8 cellular contexts compared by ENCODE assay signal in genomic region chr11:46119352-46120216, GRCh38. TPM values are rescaled to one million over a fixed set of nuclear protein-coding genes. Genes with fewer than 3 reads are reported as not detected.
DNase-seq lines count a peak whose midpoint lies in the region; ATAC-seq and TF ChIP-seq lines count a peak whose summit lies in the region.

No MANE protein-coding gene starts in this region.

- peak overlapping the region; percentile 55 for H3K4me3 ChIP-seq in HCT116 (replicated peaks in 1 of 2; ENCODE audit: low read depth in 1 of 2, low read length in 2 of 2)
- peak overlapping the region; percentile 70 to 90 for H3K4me3 ChIP-seq in muscle layer of duodenum (ENCODE audit: low read depth in 1 of 2, low read length in 2 of 2)

- H3K9ac ChIP-seq in HCT116 (ENCODE audit: low read length) = peak overlapping the region; percentile 39

- H3K36me3 ChIP-seq in HCT116 (ENCODE audit: control insufficient read depth in 1 of 2, insufficient read depth in 2 of 2, low read length in 2 of 2) (no peaks in the 10 kb centered on the region), muscle layer of duodenum (ENCODE audit: control insufficient read depth in 1 of 2, insufficient read depth in 2 of 2, low read length in 2 of 2) (no peaks in the 10 kb centered on the region)

- intact Hi-C loops in HCT116 (cut with micrococcal nuclease) = no loop called here

- H3K27me3 ChIP-seq in HCT116 (ENCODE audit: insufficient read depth, low read length) (no peaks in the 10 kb centered on the region), muscle layer of duodenum (ENCODE audit: low read depth, low read length) (no peaks in the 10 kb centered on the region)

- H3K4me1 ChIP-seq in HCT116 (ENCODE audit: control insufficient read depth in 1 of 2, insufficient read depth in 2 of 2, low read length in 2 of 2) = peaks cover 12 to 19% of the 10 kb centered on the region in 2 experiments; a peak in 3 of 4 replicates
- H3K4me1 ChIP-seq in muscle layer of duodenum (ENCODE audit: control insufficient read depth in 1 of 2, insufficient read depth in 2 of 2, low read length in 2 of 2) = peaks cover 7 to 26% of the 10 kb centered on the region in 2 donors

- POLR2A ChIA-PET in HCT116 (lab: Charles Lee) = no interaction called here

- no peak for TF ChIP-seq RAD21 in HCT116 (IDR thresholded peaks at IDR 0.05; ENCODE audit: low read depth)

- H3K27ac ChIP-seq in HCT116 (ENCODE audit: low read depth, low read length) (peak overlapping the region; percentile 46), muscle layer of duodenum (ENCODE audit: low read length) (peak overlapping the region; percentile 81)

- TF ChIP-seq POLR2A in HCT116 (IDR thresholded peaks at IDR 0.05; ENCODE audit: borderline replicate concordance, extremely low read depth, insufficient read depth, insufficient read length) (peak; percentile 34), erythroblast (IDR thresholded peaks at IDR 0.05; ENCODE audit: low read length) (peak; percentile 17)

- no peak for ATAC-seq in HCT116
- no peak for ATAC-seq in GM21447 (IDR thresholded peaks at IDR 0.05; ENCODE audit: unreplicated experiment)

- DNase-seq in DMS53 (lab: John Stamatoyannopoulos, UW) (peak; percentile 72), HCT116 (ENCODE audit: low read depth, low spot score) (no peak), NOMO-1 (lab: John Stamatoyannopoulos, UW; ENCODE audit: unreplicated experiment in 2 of 2) (peak; percentile 46 to 67), erythroblast (lab: John Stamatoyannopoulos, UW) (peak; percentile 71)
- DNase-seq in activated CD8-positive, alpha-beta memory T cell treated with anti-CD3 and anti-CD28 coated beads, Interleukin-2, amount 50 U/mL, for 48 hours = peak; percentile 71
- DNase-seq in stimulated activated naive CD4-positive, alpha-beta T cell (lab: John Stamatoyannopoulos, UW) = peak; percentile 27 to 57 (median 52)

- no peak overlapping the region for H2AFZ ChIP-seq in HCT116 (ENCODE audit: low read depth, low read length, poor library complexity, severe bottlenecking)

- H3K9me2 ChIP-seq in HCT116 (ENCODE audit: insufficient read depth) = no peaks in the 10 kb centered on the region

- H3K9me3 ChIP-seq in HCT116 (ENCODE audit: control insufficient read depth in 1 of 2, insufficient read depth in 1 of 2, low read depth in 1 of 2, low read length in 2 of 2) = no peaks in the 10 kb centered on the region
- H3K9me3 ChIP-seq in muscle layer of duodenum (ENCODE audit: control insufficient read depth in 1 of 2, low read length in 2 of 2) = no peaks in the 10 kb centered on the region

- RAD21 ChIA-PET in HCT116 (lab: Charles Lee; ENCODE audit: low non-redundant PET in 1 of 2, low total read pairs in 2 of 2, uncharacterized antibody in 2 of 2, unreplicated experiment in 2 of 2) = no interaction called here

- H3K79me2 ChIP-seq in HCT116 (ENCODE audit: insufficient read depth, low read length) = peaks cover 4% of the 10 kb centered on the region; the same call in 1 of the 2 replicates

- no peak for TF ChIP-seq CTCF in HCT116 (IDR thresholded peaks at IDR 0.05 in 2 of 3, conservative IDR thresholded peaks at IDR 0.05 in 1 of 3; ENCODE audit: borderline replicate concordance in 1 of 3, insufficient read depth in 1 of 3, low read depth in 2 of 3, low read length in 2 of 3)

- BruUV-seq in HCT116 (replicated peaks; lab: Mats Ljungman, UMichigan) = TSS peak; percentile 55

- H4K20me1 ChIP-seq in HCT116 (ENCODE audit: insufficient read depth) = no peaks in the 10 kb centered on the region

- CTCF ChIA-PET in HCT116 (lab: Charles Lee) = interaction anchor here (1.1 kb wide), 1 partner anchor 129 kb away, joined by 3 read pairs; no protein-coding TSS in a partner anchor

- H3K4me2 ChIP-seq in HCT116 (ENCODE audit: low read length) = peak overlapping the region; percentile 67

TF ChIP-seq in HCT116, 20 proteins besides CTCF, POLR2A, EP300 and RAD21:
- no peak for TF ChIP-seq ZBTB33 (IDR thresholded peaks at IDR 0.05; ENCODE audit: extremely low read depth, insufficient replicate concordance, low read length)
- no peak for TF ChIP-seq ZNF274 (IDR thresholded peaks at IDR 0.05; ENCODE audit: low read depth, low read length)
- no peak for TF ChIP-seq FOSL1 (IDR thresholded peaks at IDR 0.05; ENCODE audit: low read depth)
- TF ChIP-seq EZH2phosphoT487 (IDR thresholded peaks at IDR 0.05; ENCODE audit: borderline replicate concordance) = no peak
- TF ChIP-seq ZFX (IDR thresholded peaks at IDR 0.05) = peak; percentile 29; the same call in 1 of the 2 replicates
- no peak for TF ChIP-seq SRF (IDR thresholded peaks at IDR 0.05; ENCODE audit: low read depth)

RNA-seq across cellular contexts. Expression of gene PHF21A, which starts 1.7 kb away (rescaled TPM):
- total RNA-seq in HCT116 (2021; ENCODE audit: unreplicated experiment) = 27.0 TPM
- 16.3 and 18.4 TPM in 2 replicates for polyA plus RNA-seq in HCT116 (2012)
